In genomic region chr10:7370511-7370910, GRCh38 we compare ENCODE assay signal across 16 cellular contexts.
"Had no signal": no experiment of that assay in that cellular context is flagged by ENCODE, and none has a peak within 500 bp of the region (broad histone marks: within the 10 kb centered on the region; RNA-seq: fewer than 3 reads in every experiment).

No MANE protein-coding gene starts in this region.

- H3K4me3 Mint-ChIP-seq: dendritic cell treated with granulocyte-macrophage colony-stimulating factor and Interleukin-4, amounts not matched to agents 40 ng/mL and 50 ng/mL, for 4 days; naive B cell; stimulated activated naive B cell treated with anti-CD40 and anti-IgM and Interleukin-4, amounts not matched to agents 10 μg/mL and 1 μg/mL and 100 μg/mL, for 72 hours had no signal

- H3K27me3 Mint-ChIP-seq: dendritic cell treated with granulocyte-macrophage colony-stimulating factor and Interleukin-4, amounts not matched to agents 40 ng/mL and 50 ng/mL, for 4 days; naive B cell; stimulated activated naive B cell treated with anti-CD40 and anti-IgM and Interleukin-4, amounts not matched to agents 10 μg/mL and 1 μg/mL and 100 μg/mL, for 72 hours had no signal

- DNase-seq: foreskin keratinocyte; head of caudate nucleus; left colon; left ventricle myocardium superior; mesenchymal stem cell; naive B cell; psoas muscle; retina; right lobe of liver; stimulated activated CD4-positive, alpha-beta T cell treated with anti-CD3 and anti-CD28 coated beads, Interleukin-4, amount 100 ng/mL, for 1 hour; stimulated activated CD8-positive, alpha-beta memory T cell treated with anti-CD3 and anti-CD28 coated beads, Interleukin-4, amount 100 ng/mL, for 48 hours; stimulated activated naive B cell treated with anti-CD40 and anti-IgM and Interleukin-4, amounts not matched to agents 10 μg/mL and 1 μg/mL and 100 μg/mL, for 72 hours; thyroid gland; upper lobe of left lung; uterus had no signal

- H3K27ac Mint-ChIP-seq: dendritic cell treated with granulocyte-macrophage colony-stimulating factor and Interleukin-4, amounts not matched to agents 40 ng/mL and 50 ng/mL, for 4 days; stimulated activated naive B cell treated with anti-CD40 and anti-IgM and Interleukin-4, amounts not matched to agents 10 μg/mL and 1 μg/mL and 100 μg/mL, for 72 hours had no signal

- ATAC-seq: foreskin keratinocyte; left colon; left ventricle myocardium superior; psoas muscle; right lobe of liver; stimulated activated naive B cell treated with anti-CD40 and anti-IgM and Interleukin-4, amounts not matched to agents 10 μg/mL and 1 μg/mL and 100 μg/mL, for 72 hours had no signal
